Comparison of ENCODE assay signal across 8 cellular contexts in genomic region chr1:244970236-244970652, GRCh38.
DNase-seq lines count a peak whose midpoint lies in the region; ATAC-seq and TF ChIP-seq lines count a peak whose summit lies in the region.

No MANE protein-coding gene starts in this region.

- H3K9me3 ChIP-seq in HCT116 (ENCODE audit: control insufficient read depth in 1 of 2, insufficient read depth in 1 of 2, low read depth in 1 of 2, low read length in 2 of 2) (no peaks in the 10 kb centered on the region), iPS-20b (ENCODE audit: insufficient read depth, low read depth, low read length) (no peaks in the 10 kb centered on the region), spleen (no peaks in the 10 kb centered on the region)

- RAD21 ChIA-PET in HCT116 (lab: Charles Lee; ENCODE audit: low non-redundant PET in 1 of 2, low total read pairs in 2 of 2, uncharacterized antibody in 2 of 2, unreplicated experiment in 2 of 2) = no interaction called here

- H3K27ac ChIP-seq in HCT116 (ENCODE audit: low read depth, low read length) = peak overlapping the region; percentile 92
- H3K27ac ChIP-seq in iPS-20b (ENCODE audit: low read length) = peak overlapping the region; percentile 93
- peak overlapping the region; percentile 97 to 100 (median 100) for H3K27ac ChIP-seq in spleen

- H4K20me1 ChIP-seq in HCT116 (ENCODE audit: insufficient read depth) = no peaks in the 10 kb centered on the region

- H2AFZ ChIP-seq in HCT116 (ENCODE audit: low read depth, low read length, poor library complexity, severe bottlenecking) = no peak overlapping the region

- no peaks in the 10 kb centered on the region for H3K27me3 ChIP-seq in HCT116 (ENCODE audit: insufficient read depth, low read length)
- H3K27me3 ChIP-seq in iPS-20b (ENCODE audit: insufficient read depth, low read length) = no peaks in the 10 kb centered on the region
- H3K27me3 ChIP-seq in spleen (replicated peaks in 1 of 7) = no peaks in the 10 kb centered on the region

- POLR2A ChIA-PET in HCT116 (lab: Charles Lee) = interaction anchor here (0.7 kb wide), 2 partner anchors 30 to 331 kb away, joined by 3 to 5 read pairs; no protein-coding TSS in a partner anchor

- peak; percentile 79 for ATAC-seq in HCT116

- H3K4me1 ChIP-seq in HCT116 (ENCODE audit: control insufficient read depth in 1 of 2, insufficient read depth in 2 of 2, low read length in 2 of 2) = peaks cover 12 to 29% of the 10 kb centered on the region in 2 experiments; a peak in 3 of 4 replicates
- H3K4me1 ChIP-seq in iPS-20b (ENCODE audit: insufficient read depth, low read length) = peaks cover 14% of the 10 kb centered on the region; the same call in 1 of the 2 replicates
- peaks cover 0 to 37% (median 20%) of the 10 kb centered on the region in 6 donors for H3K4me1 ChIP-seq in spleen

- CTCF ChIA-PET in HCT116 (lab: Charles Lee) = no interaction called here

- no peak for TF ChIP-seq RAD21 in HCT116 (IDR thresholded peaks at IDR 0.05; ENCODE audit: low read depth)

- BruUV-seq in HCT116 (replicated peaks; lab: Mats Ljungman, UMichigan) = no TSS peak

- TF ChIP-seq CTCF in GM12865 (IDR thresholded peaks at IDR 0.05; ENCODE audit: insufficient read depth, low read depth, low read length, missing control alignments) (no peak), HCT116 (IDR thresholded peaks at IDR 0.05 in 2 of 3, conservative IDR thresholded peaks at IDR 0.05 in 1 of 3; ENCODE audit: borderline replicate concordance in 1 of 3, insufficient read depth in 1 of 3, low read depth in 2 of 3, low read length in 2 of 3) (no peak), spleen (IDR thresholded peaks at IDR 0.05 in 8 of 11, conservative IDR thresholded peaks at IDR 0.05 in 3 of 11) (no peak)

- DNase-seq in GM12865 (ENCODE audit: low read depth) (peak; percentile 89), HCT116 (ENCODE audit: low read depth, low spot score) (peak; percentile 42), M059J (ENCODE audit: low read depth) (peak; percentile 82), SHP77 treated with DMSO at 0.1 percent for 48 hours (lab: John Stamatoyannopoulos, UW) (peak; percentile 61), amniotic epithelial cell (ENCODE audit: low read depth) (peak; percentile 70), spleen (peak; percentile 96), OCI-M2 (lab: John Stamatoyannopoulos, UW; ENCODE audit: unreplicated experiment) (no peak)

- H3K36me3 ChIP-seq in HCT116 (ENCODE audit: control insufficient read depth in 1 of 2, insufficient read depth in 2 of 2, low read length in 2 of 2) (no peaks in the 10 kb centered on the region), iPS-20b (ENCODE audit: insufficient read depth, low read depth, low read length) (no peaks in the 10 kb centered on the region), spleen (no peaks in the 10 kb centered on the region)

- peaks cover 5% of the 10 kb centered on the region; the same call in 1 of the 2 replicates for H3K79me2 ChIP-seq in HCT116 (ENCODE audit: insufficient read depth, low read length)

- WGBS in spleen, 5 donors = 0 to 2% (median 1%) methylated on average over 17 to 48 of the region's 49 CpGs

- peak overlapping the region; percentile 93 for H3K4me3 ChIP-seq in GM12865 (ENCODE audit: low read depth, low read length)
- H3K4me3 ChIP-seq in HCT116 (replicated peaks in 1 of 2; ENCODE audit: low read depth in 1 of 2, low read length in 2 of 2) = peak overlapping the region; percentile 67
- H3K4me3 ChIP-seq in iPS-20b (ENCODE audit: low read length) = peak overlapping the region; percentile 83; the same call in 1 of the 2 replicates
- peak overlapping the region; percentile 54 to 76 (median 70) for H3K4me3 ChIP-seq in spleen

- H3K4me2 ChIP-seq in HCT116 (ENCODE audit: low read length) = peak overlapping the region; percentile 85

- TF ChIP-seq POLR2A in HCT116 (IDR thresholded peaks at IDR 0.05; ENCODE audit: borderline replicate concordance, extremely low read depth, insufficient read depth, insufficient read length) = no peak
- peak in 1 of 3 donors; percentile 38 for TF ChIP-seq POLR2A in spleen (IDR thresholded peaks at IDR 0.05)

- intact Hi-C loops in HCT116 (cut with micrococcal nuclease) (loop anchor here (1.0 to 2.0 kb wide), 3 partner anchors 72 to 135 kb away; partner anchors contain the start of gene COX20), spleen (cut with DNase I; ENCODE audit: low total_unique reads) (loop anchor here (2.0 kb wide), 1 partner anchor 107 kb away; no protein-coding TSS in a partner anchor)

- peak overlapping the region; percentile 80 for H3K9ac ChIP-seq in HCT116 (ENCODE audit: low read length)
- H3K9ac ChIP-seq in iPS-20b (ENCODE audit: low read depth, low read length) = peak overlapping the region; percentile 89; the same call in 1 of the 2 replicates

- H3K9me2 ChIP-seq in HCT116 (ENCODE audit: insufficient read depth) = no peaks in the 10 kb centered on the region

TF ChIP-seq in HCT116, 20 proteins besides CTCF, POLR2A, EP300 and RAD21:
- TF ChIP-seq MAX (IDR thresholded peaks at IDR 0.05) (peak; percentile 28; the same call in 1 of the 2 replicates), YY1 (IDR thresholded peaks at IDR 0.05; ENCODE audit: extremely low read depth, insufficient replicate concordance, low read depth, low read length) (peak; percentile 80), SIN3A (IDR thresholded peaks at IDR 0.05; ENCODE audit: low read depth) (no peak), ZNF274 (IDR thresholded peaks at IDR 0.05; ENCODE audit: low read depth, low read length) (no peak), POLR2AphosphoS5 (IDR thresholded peaks at IDR 0.05; ENCODE audit: low read depth, low read length) (peak; percentile 39), ZFX (IDR thresholded peaks at IDR 0.05) (peak; percentile 67), EZH2phosphoT487 (IDR thresholded peaks at IDR 0.05; ENCODE audit: borderline replicate concordance) (no peak), FOSL1 (IDR thresholded peaks at IDR 0.05; ENCODE audit: low read depth) (no peak), ZBTB33 (IDR thresholded peaks at IDR 0.05; ENCODE audit: extremely low read depth, insufficient replicate concordance, low read length) (no peak)
